In the genomic region with DNA sequence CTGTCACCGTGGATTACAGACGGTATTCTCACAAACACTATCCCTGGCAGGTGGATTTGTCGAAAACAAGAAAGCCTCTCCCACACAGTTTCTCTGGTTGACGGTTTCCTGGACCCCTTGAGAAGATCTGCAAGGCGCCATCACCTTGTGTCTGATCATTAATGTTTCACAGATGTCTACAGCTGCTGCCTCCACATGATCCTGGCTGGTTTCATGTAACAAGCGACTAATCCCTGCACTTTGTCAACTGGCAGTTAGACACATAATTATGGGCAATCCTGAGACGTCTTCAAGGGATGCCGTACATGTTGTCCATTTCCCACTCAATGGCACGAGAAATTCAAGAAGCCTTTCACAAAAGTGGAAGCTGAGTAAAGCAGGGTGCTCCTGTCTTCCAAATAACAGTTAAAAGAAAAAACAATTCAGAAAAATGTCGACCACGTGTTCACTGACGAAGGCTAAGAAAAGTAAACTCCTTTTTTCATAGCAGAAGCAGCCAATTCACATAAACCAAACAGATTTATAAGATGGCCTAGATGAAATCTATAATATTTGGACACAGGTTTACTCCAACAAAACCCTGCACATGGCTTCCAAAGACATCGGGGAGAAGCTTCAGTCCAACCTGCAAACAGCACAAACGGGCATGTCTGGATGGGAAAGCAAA, we compare ENCODE assay signal across 1 cellular context.
TF ChIP-seq lines count a peak whose summit lies in the region.

No MANE protein-coding gene starts in this region.

TF ChIP-seq in SK-N-SH, 30 proteins besides CTCF, POLR2A, EP300 and RAD21 (continued from another document):
- TF ChIP-seq, protein P1, sequence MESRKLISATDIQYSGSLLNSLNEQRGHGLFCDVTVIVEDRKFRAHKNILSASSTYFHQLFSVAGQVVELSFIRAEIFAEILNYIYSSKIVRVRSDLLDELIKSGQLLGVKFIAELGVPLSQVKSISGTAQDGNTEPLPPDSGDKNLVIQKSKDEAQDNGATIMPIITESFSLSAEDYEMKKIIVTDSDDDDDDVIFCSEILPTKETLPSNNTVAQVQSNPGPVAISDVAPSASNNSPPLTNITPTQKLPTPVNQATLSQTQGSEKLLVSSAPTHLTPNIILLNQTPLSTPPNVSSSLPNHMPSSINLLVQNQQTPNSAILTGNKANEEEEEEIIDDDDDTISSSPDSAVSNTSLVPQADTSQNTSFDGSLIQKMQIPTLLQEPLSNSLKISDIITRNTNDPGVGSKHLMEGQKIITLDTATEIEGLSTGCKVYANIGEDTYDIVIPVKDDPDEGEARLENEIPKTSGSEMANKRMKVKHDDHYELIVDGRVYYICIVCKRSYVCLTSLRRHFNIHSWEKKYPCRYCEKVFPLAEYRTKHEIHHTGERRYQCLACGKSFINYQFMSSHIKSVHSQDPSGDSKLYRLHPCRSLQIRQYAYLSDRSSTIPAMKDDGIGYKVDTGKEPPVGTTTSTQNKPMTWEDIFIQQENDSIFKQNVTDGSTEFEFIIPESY (IDR thresholded peaks at IDR 0.05; ENCODE audit: borderline replicate concordance, low read depth): no peak
- no peak for TF ChIP-seq YY1 (IDR thresholded peaks at IDR 0.05; ENCODE audit: low read depth)
- no peak for TF ChIP-seq GABPA (IDR thresholded peaks at IDR 0.05; ENCODE audit: low read depth)
